14 cellular contexts compared by ENCODE assay signal in the genomic region with DNA sequence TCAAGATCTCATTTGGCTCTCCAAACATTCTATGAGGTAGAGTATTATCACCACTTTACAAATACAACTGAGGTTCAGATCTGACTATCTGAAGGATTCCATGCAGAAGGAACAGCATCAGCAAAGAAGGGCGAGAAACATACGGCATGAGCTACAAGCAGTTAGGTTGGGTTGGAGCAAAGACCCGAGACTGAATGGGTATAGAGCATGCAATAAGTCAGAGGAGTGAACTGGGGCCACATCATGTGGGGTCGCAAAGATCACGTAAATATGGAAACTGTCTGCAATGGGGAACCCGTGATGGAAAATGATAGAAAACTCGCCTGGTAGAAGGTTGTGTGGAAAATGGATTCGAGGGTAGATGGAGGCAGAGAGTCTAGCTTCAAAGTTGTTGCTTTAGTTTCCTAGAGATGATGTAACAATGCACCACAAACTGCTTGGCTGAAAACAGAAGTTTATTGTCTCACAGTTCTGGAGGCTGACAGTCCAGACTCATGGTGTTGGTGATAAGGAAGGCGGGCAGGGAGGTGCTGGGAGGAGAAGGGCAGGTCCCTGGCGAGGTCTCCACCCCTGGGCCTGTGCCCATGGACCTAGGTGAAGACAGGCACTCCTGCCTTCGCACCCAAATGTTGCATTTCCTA.
"Had no signal": no experiment of that assay in that cellular context is flagged by ENCODE, and none has a peak within 500 bp of the region (broad histone marks: within the 10 kb centered on the region; RNA-seq: fewer than 3 reads in every experiment).

No MANE protein-coding gene starts in this region.

- H3K36me3 ChIP-seq: brain microvascular endothelial cell, right lobe of liver, spleen, upper lobe of right lung had no signal

- H3K9me3 ChIP-seq: right lobe of liver, spleen, upper lobe of right lung had no signal

- H3K27ac ChIP-seq: brain microvascular endothelial cell, right lobe of liver, spleen, upper lobe of right lung had no signal

- H3K4me3 ChIP-seq: lung, right lobe of liver, spleen, upper lobe of right lung had no signal

- H3K27me3 ChIP-seq: brain microvascular endothelial cell, right lobe of liver, upper lobe of right lung had no signal

- DNase-seq: activated CD4-positive, alpha-beta memory T cell treated with anti-CD3 and anti-CD28 coated beads for 36 hours; activated CD4-positive, alpha-beta T cell treated with anti-CD3 and anti-CD28 coated beads for 1 hour; activated gamma-delta T cell; activated T-cell treated with anti-CD3 and anti-CD28 coated beads, Interleukin-2, amount 50 U/mL, for 48 hours; brain microvascular endothelial cell; foreskin melanocyte; kidney; naive thymus-derived CD8-positive, alpha-beta T cell; spleen; stimulated activated CD4-positive, alpha-beta T cell treated with anti-CD3 and anti-CD28 coated beads, Interleukin-2, amount 100 ng/mL, for 24 hours; stimulated activated naive CD4-positive, alpha-beta T cell; upper lobe of right lung had no signal

- FAIRE-seq: kidney had no signal

- H3K4me1 ChIP-seq: right lobe of liver, spleen, upper lobe of right lung had no signal
